28 cellular contexts compared by ENCODE assay signal in the genomic region with DNA sequence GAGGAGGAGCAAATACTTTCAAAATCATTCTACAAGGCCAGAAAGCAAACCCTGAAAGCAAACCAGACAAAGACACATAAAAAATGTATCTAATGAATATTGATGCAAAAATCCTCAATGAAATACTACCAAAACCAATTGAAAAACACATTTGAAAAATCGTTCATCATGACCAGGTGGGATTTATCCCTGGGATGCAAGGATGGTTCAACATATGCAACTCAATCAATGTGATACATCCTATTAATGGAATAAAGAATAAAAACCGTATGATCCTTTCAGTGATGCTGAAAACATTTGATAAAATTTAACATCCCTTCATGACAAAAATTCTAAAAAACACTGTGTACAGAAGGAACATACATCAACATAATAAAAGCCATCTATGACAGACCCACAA.
"Had no signal": no experiment of that assay in that cellular context is flagged by ENCODE, and none has a peak within 500 bp of the region (broad histone marks: within the 10 kb centered on the region; RNA-seq: fewer than 3 reads in every experiment).

No MANE protein-coding gene starts in this region.

- FAIRE-seq: colon, endometrium, endothelial cell of umbilical vein, frontal cortex had no signal

- ATAC-seq: effector memory CD8-positive, alpha-beta T cell; esophagus mucosa; foreskin keratinocyte; gastrocnemius medialis; gastroesophageal sphincter; heart left ventricle; heart right ventricle had no signal

- H3K4me3 ChIP-seq: colonic mucosa, coronary artery, dorsolateral prefrontal cortex, esophagus muscularis mucosa, esophagus squamous epithelium, gastrocnemius medialis, gastroesophageal sphincter, heart left ventricle, heart right ventricle had no signal

- H3K27ac ChIP-seq: colonic mucosa, coronary artery, dorsolateral prefrontal cortex, epithelial cell of prostate, esophagus muscularis mucosa, esophagus squamous epithelium, foreskin keratinocyte, gastrocnemius medialis, gastroesophageal sphincter, heart left ventricle, heart right ventricle had no signal

- H3K27me3 ChIP-seq: colonic mucosa, esophagus muscularis mucosa, esophagus squamous epithelium, foreskin keratinocyte, gastrocnemius medialis, gastroesophageal sphincter, heart left ventricle, heart right ventricle had no signal

- H3K36me3 ChIP-seq: colonic mucosa, esophagus muscularis mucosa, esophagus squamous epithelium, gastrocnemius medialis, gastroesophageal sphincter, heart left ventricle, heart right ventricle had no signal

- H3K4me1 ChIP-seq: colonic mucosa, esophagus muscularis mucosa, esophagus squamous epithelium, foreskin keratinocyte, gastrocnemius medialis, gastroesophageal sphincter, heart left ventricle, heart right ventricle had no signal

- DNase-seq: colonic mucosa; cortex of kidney; dermis blood vessel endothelial cell; dorsolateral prefrontal cortex; effector CD4-positive, alpha-beta T cell; effector CD8-positive, alpha-beta T cell; effector memory CD4-positive, alpha-beta T cell; effector memory CD8-positive, alpha-beta T cell; endodermal cell; erythroblast; esophagus squamous epithelium; foreskin fibroblast; foreskin keratinocyte; foreskin melanocyte; gastrocnemius medialis; glutamatergic neuron; head of caudate nucleus; heart left ventricle; heart right ventricle had no signal

- H3K9me3 ChIP-seq: colonic mucosa, esophagus squamous epithelium, gastrocnemius medialis had no signal
